Comparison of ENCODE assay signal across 1 cellular context in genomic region chr2:85329181-85329651, GRCh38.
TF ChIP-seq lines count a peak whose summit lies in the region.

No MANE protein-coding gene starts in this region.

TF ChIP-seq in K562, 482 proteins besides CTCF, POLR2A, EP300 and RAD21 (continued from another document and continues in another):
- TF ChIP-seq, protein P1, sequence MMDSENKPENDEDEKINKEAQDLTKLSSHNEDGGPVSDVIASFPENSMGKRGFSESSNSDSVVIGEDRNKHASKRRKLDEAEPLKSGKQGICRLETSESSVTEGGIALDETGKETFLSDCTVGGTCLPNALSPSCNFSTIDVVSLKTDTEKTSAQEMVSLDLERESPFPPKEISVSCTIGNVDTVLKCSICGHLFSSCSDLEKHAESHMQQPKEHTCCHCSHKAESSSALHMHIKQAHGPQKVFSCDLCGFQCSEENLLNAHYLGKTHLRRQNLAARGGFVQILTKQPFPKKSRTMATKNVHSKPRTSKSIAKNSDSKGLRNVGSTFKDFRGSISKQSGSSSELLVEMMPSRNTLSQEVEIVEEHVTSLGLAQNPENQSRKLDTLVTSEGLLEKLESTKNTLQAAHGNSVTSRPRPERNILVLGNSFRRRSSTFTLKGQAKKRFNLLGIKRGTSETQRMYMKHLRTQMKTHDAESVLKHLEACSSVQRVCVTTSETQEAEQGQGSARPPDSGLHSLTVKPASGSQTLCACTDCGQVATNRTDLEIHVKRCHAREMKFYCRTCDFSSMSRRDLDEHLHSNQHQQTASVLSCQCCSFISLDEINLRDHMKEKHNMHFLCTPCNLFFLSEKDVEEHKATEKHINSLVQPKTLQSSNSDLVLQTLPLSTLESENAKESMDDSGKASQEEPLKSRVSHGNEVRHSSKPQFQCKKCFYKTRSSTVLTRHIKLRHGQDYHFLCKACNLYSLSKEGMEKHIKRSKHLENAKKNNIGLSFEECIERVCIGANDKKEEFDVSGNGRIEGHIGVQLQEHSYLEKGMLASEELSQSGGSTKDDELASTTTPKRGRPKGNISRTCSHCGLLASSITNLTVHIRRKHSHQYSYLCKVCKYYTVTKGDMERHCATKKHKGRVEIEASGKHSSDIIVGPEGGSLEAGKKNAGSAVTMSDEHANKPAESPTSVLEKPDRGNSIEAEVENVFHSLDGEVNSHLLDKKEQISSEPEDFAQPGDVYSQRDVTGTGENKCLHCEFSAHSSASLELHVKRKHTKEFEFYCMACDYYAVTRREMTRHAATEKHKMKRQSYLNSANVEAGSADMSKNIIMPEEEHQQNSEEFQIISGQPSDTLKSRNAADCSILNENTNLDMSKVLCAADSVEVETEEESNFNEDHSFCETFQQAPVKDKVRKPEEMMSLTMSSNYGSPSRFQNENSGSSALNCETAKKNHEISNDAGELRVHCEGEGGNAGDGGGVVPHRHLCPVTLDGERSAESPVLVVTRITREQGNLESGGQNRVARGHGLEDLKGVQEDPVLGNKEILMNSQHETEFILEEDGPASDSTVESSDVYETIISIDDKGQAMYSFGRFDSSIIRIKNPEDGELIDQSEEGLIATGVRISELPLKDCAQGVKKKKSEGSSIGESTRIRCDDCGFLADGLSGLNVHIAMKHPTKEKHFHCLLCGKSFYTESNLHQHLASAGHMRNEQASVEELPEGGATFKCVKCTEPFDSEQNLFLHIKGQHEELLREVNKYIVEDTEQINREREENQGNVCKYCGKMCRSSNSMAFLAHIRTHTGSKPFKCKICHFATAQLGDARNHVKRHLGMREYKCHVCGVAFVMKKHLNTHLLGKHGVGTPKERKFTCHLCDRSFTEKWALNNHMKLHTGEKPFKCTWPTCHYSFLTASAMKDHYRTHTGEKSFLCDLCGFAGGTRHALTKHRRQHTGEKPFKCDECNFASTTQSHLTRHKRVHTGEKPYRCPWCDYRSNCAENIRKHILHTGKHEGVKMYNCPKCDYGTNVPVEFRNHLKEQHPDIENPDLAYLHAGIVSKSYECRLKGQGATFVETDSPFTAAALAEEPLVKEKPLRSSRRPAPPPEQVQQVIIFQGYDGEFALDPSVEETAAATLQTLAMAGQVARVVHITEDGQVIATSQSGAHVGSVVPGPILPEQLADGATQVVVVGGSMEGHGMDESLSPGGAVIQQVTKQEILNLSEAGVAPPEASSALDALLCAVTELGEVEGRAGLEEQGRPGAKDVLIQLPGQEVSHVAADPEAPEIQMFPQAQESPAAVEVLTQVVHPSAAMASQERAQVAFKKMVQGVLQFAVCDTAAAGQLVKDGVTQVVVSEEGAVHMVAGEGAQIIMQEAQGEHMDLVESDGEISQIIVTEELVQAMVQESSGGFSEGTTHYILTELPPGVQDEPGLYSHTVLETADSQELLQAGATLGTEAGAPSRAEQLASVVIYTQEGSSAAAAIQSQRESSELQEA (IDR thresholded peaks at IDR 0.05; ENCODE audit: low read depth) = 0 out of 2 replicates have a peak, but pooled peaks have one; percentile 13
- peak; percentile 67 for TF ChIP-seq BCOR (IDR thresholded peaks at IDR 0.05)
- TF ChIP-seq E2F3 (CRISPR knock-in tag; IDR thresholded peaks at IDR 0.05) = no peak
- peak; percentile 31 for TF ChIP-seq FOXM1 (IDR thresholded peaks at IDR 0.05; ENCODE audit: low read depth)
- no peak for TF ChIP-seq FOXM1 (CRISPR knock-in tag; IDR thresholded peaks at IDR 0.05; ENCODE audit: low read depth)
- no peak for TF ChIP-seq ZFP30 (CRISPR knock-in tag; IDR thresholded peaks at IDR 0.05; ENCODE audit: borderline replicate concordance)
- TF ChIP-seq MXI1 (IDR thresholded peaks at IDR 0.05; ENCODE audit: low read depth, low read length) = no peak; the same call in 1 of the 2 replicates
- no peak for TF ChIP-seq ZNF551 (CRISPR knock-in tag; IDR thresholded peaks at IDR 0.05)
- TF ChIP-seq XRCC5 (IDR thresholded peaks at IDR 0.05; ENCODE audit: low read depth, low read length) = no peak
- TF ChIP-seq EZH2 (IDR thresholded peaks at IDR 0.05; ENCODE audit: borderline replicate concordance, low read depth, low read length) = no peak
- TF ChIP-seq BMI1 (IDR thresholded peaks at IDR 0.05; ENCODE audit: low read length) = no peak
- no peak for TF ChIP-seq CREB3 (tag; conservative IDR thresholded peaks at IDR 0.05; ENCODE audit: low read depth)
- no peak for TF ChIP-seq XRCC3 (IDR thresholded peaks at IDR 0.05)
- no peak for TF ChIP-seq SAP30 (IDR thresholded peaks at IDR 0.05; ENCODE audit: borderline replicate concordance, insufficient read depth, low read depth, low read length, poor library complexity, severe bottlenecking)
- TF ChIP-seq, protein P2, sequence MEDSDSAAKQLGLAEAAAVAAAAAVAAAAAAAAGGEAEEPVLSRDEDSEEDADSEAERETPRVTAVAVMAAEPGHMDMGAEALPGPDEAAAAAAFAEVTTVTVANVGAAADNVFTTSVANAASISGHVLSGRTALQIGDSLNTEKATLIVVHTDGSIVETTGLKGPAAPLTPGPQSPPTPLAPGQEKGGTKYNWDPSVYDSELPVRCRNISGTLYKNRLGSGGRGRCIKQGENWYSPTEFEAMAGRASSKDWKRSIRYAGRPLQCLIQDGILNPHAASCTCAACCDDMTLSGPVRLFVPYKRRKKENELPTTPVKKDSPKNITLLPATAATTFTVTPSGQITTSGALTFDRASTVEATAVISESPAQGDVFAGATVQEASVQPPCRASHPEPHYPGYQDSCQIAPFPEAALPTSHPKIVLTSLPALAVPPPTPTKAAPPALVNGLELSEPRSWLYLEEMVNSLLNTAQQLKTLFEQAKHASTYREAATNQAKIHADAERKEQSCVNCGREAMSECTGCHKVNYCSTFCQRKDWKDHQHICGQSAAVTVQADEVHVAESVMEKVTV (CRISPR knock-in tag; IDR thresholded peaks at IDR 0.05) = no peak
- TF ChIP-seq SRSF7 (optimal IDR thresholded peaks at IDR 0.05; ENCODE audit: low read depth, low read length) = no peak
- TF ChIP-seq, protein P3, sequence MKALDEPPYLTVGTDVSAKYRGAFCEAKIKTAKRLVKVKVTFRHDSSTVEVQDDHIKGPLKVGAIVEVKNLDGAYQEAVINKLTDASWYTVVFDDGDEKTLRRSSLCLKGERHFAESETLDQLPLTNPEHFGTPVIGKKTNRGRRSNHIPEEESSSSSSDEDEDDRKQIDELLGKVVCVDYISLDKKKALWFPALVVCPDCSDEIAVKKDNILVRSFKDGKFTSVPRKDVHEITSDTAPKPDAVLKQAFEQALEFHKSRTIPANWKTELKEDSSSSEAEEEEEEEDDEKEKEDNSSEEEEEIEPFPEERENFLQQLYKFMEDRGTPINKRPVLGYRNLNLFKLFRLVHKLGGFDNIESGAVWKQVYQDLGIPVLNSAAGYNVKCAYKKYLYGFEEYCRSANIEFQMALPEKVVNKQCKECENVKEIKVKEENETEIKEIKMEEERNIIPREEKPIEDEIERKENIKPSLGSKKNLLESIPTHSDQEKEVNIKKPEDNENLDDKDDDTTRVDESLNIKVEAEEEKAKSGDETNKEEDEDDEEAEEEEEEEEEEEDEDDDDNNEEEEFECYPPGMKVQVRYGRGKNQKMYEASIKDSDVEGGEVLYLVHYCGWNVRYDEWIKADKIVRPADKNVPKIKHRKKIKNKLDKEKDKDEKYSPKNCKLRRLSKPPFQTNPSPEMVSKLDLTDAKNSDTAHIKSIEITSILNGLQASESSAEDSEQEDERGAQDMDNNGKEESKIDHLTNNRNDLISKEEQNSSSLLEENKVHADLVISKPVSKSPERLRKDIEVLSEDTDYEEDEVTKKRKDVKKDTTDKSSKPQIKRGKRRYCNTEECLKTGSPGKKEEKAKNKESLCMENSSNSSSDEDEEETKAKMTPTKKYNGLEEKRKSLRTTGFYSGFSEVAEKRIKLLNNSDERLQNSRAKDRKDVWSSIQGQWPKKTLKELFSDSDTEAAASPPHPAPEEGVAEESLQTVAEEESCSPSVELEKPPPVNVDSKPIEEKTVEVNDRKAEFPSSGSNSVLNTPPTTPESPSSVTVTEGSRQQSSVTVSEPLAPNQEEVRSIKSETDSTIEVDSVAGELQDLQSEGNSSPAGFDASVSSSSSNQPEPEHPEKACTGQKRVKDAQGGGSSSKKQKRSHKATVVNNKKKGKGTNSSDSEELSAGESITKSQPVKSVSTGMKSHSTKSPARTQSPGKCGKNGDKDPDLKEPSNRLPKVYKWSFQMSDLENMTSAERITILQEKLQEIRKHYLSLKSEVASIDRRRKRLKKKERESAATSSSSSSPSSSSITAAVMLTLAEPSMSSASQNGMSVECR (CRISPR knock-in tag; IDR thresholded peaks at IDR 0.05) = no peak
- TF ChIP-seq UBTF (IDR thresholded peaks at IDR 0.05; ENCODE audit: borderline replicate concordance in 1 of 2, low read depth in 2 of 2, low read length in 2 of 2) = no peak
- TF ChIP-seq GABPB1 (CRISPR knock-in tag; IDR thresholded peaks at IDR 0.05) = no peak
- no peak for TF ChIP-seq ZNF561 (CRISPR knock-in tag; conservative IDR thresholded peaks at IDR 0.05)
- no peak for TF ChIP-seq ILK (tag; IDR thresholded peaks at IDR 0.05; ENCODE audit: borderline replicate concordance, low read depth)
- no peak for TF ChIP-seq PCBP1 (IDR thresholded peaks at IDR 0.05; ENCODE audit: low read depth, low read length, poor library complexity, severe bottlenecking)
- peak; percentile 98 for TF ChIP-seq HDAC2 (IDR thresholded peaks at IDR 0.05)
- TF ChIP-seq, protein P4, sequence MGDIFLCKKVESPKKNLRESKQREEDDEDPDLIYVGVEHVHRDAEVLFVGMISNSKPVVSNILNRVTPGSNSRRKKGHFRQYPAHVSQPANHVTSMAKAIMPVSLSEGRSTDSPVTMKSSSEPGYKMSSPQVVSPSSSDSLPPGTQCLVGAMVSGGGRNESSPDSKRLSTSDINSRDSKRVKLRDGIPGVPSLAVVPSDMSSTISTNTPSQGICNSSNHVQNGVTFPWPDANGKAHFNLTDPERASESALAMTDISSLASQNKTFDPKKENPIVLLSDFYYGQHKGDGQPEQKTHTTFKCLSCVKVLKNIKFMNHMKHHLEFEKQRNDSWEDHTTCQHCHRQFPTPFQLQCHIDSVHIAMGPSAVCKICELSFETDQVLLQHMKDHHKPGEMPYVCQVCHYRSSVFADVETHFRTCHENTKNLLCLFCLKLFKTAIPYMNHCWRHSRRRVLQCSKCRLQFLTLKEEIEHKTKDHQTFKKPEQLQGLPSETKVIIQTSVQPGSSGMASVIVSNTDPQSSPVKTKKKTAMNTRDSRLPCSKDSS (IDR thresholded peaks at IDR 0.05; ENCODE audit: low read depth, partially characterized antibody) = no peak
- TF ChIP-seq ZNF140 (CRISPR knock-in tag; IDR thresholded peaks at IDR 0.05) = no peak
- no peak for TF ChIP-seq MCM3 (IDR thresholded peaks at IDR 0.05)
- no peak for TF ChIP-seq ZNF609 (CRISPR knock-in tag; IDR thresholded peaks at IDR 0.05; ENCODE audit: borderline replicate concordance)
- no peak for TF ChIP-seq YBX1 (IDR thresholded peaks at IDR 0.05)
- peak; percentile 98 for TF ChIP-seq MAFG (tag; conservative IDR thresholded peaks at IDR 0.05)
- TF ChIP-seq ZC3H11A (IDR thresholded peaks at IDR 0.05; ENCODE audit: low read depth, low read length) = no peak
- peak in 1 of 2 experiments; percentile 78; a peak in 2 of 4 replicates for TF ChIP-seq FOXK2 (conservative IDR thresholded peaks at IDR 0.05 in 1 of 2, IDR thresholded peaks at IDR 0.05 in 1 of 2; ENCODE audit: low read depth in 2 of 2)
- TF ChIP-seq RFX1 (IDR thresholded peaks at IDR 0.05) = peak; percentile 65
- TF ChIP-seq ZNF778 (CRISPR knock-in tag; IDR thresholded peaks at IDR 0.05) = no peak
- TF ChIP-seq ESRRB (CRISPR knock-in tag; IDR thresholded peaks at IDR 0.05; ENCODE audit: borderline replicate concordance) = no peak
